16 cellular contexts compared by ENCODE assay signal in the genomic region with DNA sequence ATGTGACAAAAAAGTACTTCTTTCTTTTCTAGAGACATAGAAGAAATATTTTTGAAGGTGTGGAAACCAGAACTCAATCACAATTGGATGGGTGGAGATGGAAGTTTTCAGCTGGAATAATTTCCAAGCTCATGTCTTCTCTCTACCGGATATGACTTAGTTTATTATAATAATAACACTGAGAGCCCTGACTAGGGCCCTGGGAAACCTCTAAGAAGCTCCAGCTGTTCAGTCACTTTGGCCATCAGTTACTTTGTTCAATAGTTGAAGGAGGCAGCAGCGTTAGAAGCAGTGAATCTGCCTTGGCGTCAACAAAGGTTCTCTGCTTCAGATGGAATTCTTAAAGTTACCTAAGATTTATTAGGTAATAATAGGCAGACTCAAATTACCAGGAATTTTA.
"Had no signal": no experiment of that assay in that cellular context is flagged by ENCODE, and none has a peak within 500 bp of the region (broad histone marks: within the 10 kb centered on the region; RNA-seq: fewer than 3 reads in every experiment).

No MANE protein-coding gene starts in this region.

- DNase-seq: cortex of kidney; dorsolateral prefrontal cortex; effector CD8-positive, alpha-beta T cell; immature natural killer cell; kidney; left cardiac atrium; left ventricle myocardium inferior; lower lobe of right lung; natural killer cell; ovary; stimulated activated CD4-positive, alpha-beta T cell treated with anti-CD3 and anti-CD28 coated beads, Interleukin-12 subunit alpha, Interleukin-12 subunit beta, amount 100 ng/mL, for 4 hours; stimulated activated naive CD4-positive, alpha-beta T cell; stomach had no signal

- ATAC-seq: esophagus mucosa, left cardiac atrium, lower lobe of right lung, natural killer cell had no signal

- FAIRE-seq: endometrium, kidney, small intestine had no signal
